1 cellular context compared by ENCODE assay signal in genomic region chr1:154567386-154568164, GRCh38.
TF ChIP-seq lines count a peak whose summit lies in the region.

A gene with protein sequence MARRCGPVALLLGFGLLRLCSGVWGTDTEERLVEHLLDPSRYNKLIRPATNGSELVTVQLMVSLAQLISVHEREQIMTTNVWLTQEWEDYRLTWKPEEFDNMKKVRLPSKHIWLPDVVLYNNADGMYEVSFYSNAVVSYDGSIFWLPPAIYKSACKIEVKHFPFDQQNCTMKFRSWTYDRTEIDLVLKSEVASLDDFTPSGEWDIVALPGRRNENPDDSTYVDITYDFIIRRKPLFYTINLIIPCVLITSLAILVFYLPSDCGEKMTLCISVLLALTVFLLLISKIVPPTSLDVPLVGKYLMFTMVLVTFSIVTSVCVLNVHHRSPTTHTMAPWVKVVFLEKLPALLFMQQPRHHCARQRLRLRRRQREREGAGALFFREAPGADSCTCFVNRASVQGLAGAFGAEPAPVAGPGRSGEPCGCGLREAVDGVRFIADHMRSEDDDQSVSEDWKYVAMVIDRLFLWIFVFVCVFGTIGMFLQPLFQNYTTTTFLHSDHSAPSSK (plus strand): TSS chr1:154567778. CDS start chr1:154568045, 267 bp downstream.

TF ChIP-seq in HepG2, 621 proteins besides CTCF, POLR2A, EP300 and RAD21 (continued from another document and continues in another):
- TF ChIP-seq ZBED4 (CRISPR knock-in tag; IDR thresholded peaks at IDR 0.05; ENCODE audit: borderline replicate concordance): peak; percentile 96
- peak; percentile 47; the same call in 1 of the 2 replicates for TF ChIP-seq BCL6 (CRISPR knock-in tag; IDR thresholded peaks at IDR 0.05)
- no peak for TF ChIP-seq TCF7 (IDR thresholded peaks at IDR 0.05; ENCODE audit: low read depth)
- peak; percentile 89; the same call in 1 of the 2 replicates for TF ChIP-seq MTF2 (CRISPR knock-in tag; IDR thresholded peaks at IDR 0.05; ENCODE audit: borderline replicate concordance)
- peak; percentile 85 for TF ChIP-seq HDAC1 (CRISPR knock-in tag; IDR thresholded peaks at IDR 0.05)
- TF ChIP-seq MIXL1 (CRISPR knock-in tag; IDR thresholded peaks at IDR 0.05): peak; percentile 73; the same call in 1 of the 2 replicates
- no peak for TF ChIP-seq KDM5A (IDR thresholded peaks at IDR 0.05; ENCODE audit: borderline replicate concordance, low read length)
- peak; percentile 99 for TF ChIP-seq BRCA1 (CRISPR knock-in tag; IDR thresholded peaks at IDR 0.05)
- peak; percentile 87; the same call in 1 of the 2 replicates for TF ChIP-seq SMAD3 (CRISPR knock-in tag; IDR thresholded peaks at IDR 0.05)
- no peak for TF ChIP-seq NFRKB (IDR thresholded peaks at IDR 0.05)
- TF ChIP-seq CREB1 (IDR thresholded peaks at IDR 0.05): no peak
- no peak for TF ChIP-seq CREB1 (CRISPR knock-in tag; IDR thresholded peaks at IDR 0.05)
- TF ChIP-seq ZNF205 (CRISPR knock-in tag; IDR thresholded peaks at IDR 0.05): peak; percentile 84; the same call in 1 of the 2 replicates
- TF ChIP-seq ATAD3A (CRISPR knock-in tag; IDR thresholded peaks at IDR 0.05): peak; percentile 77; the same call in 1 of the 2 replicates
- no peak for TF ChIP-seq RBAK (CRISPR knock-in tag; IDR thresholded peaks at IDR 0.05)
- no peak; the same call in 1 of the 2 replicates for TF ChIP-seq ZNF572 (CRISPR knock-in tag; IDR thresholded peaks at IDR 0.05)
- TF ChIP-seq ZBTB3 (CRISPR knock-in tag; IDR thresholded peaks at IDR 0.05; ENCODE audit: borderline replicate concordance, low read depth): no peak; the same call in 1 of the 2 replicates
- no peak for TF ChIP-seq ZNF775 (CRISPR knock-in tag; IDR thresholded peaks at IDR 0.05; ENCODE audit: borderline replicate concordance)
- peak; percentile 64; the same call in 1 of the 2 replicates for TF ChIP-seq ATF2 (CRISPR knock-in tag; IDR thresholded peaks at IDR 0.05)
- no peak for TF ChIP-seq ATF1 (CRISPR knock-in tag; IDR thresholded peaks at IDR 0.05)
- TF ChIP-seq PTBP1 (IDR thresholded peaks at IDR 0.05; ENCODE audit: low read depth, low read length, poor library complexity, severe bottlenecking): no peak
- no peak for TF ChIP-seq MEIS1 (CRISPR knock-in tag; IDR thresholded peaks at IDR 0.05; ENCODE audit: borderline replicate concordance)
- peak; percentile 61 for TF ChIP-seq KAT8 (CRISPR knock-in tag; IDR thresholded peaks at IDR 0.05)
- peak; percentile 85 for TF ChIP-seq ZNF574 (CRISPR knock-in tag; IDR thresholded peaks at IDR 0.05)
- TF ChIP-seq CBFB (CRISPR knock-in tag; IDR thresholded peaks at IDR 0.05): peak; percentile 59; the same call in 1 of the 2 replicates
- TF ChIP-seq ZBTB42 (CRISPR knock-in tag; IDR thresholded peaks at IDR 0.05): peak; percentile 87; the same call in 1 of the 2 replicates
- peak; percentile 80 for TF ChIP-seq ARID5B (CRISPR knock-in tag; IDR thresholded peaks at IDR 0.05)
- peak; percentile 79 for TF ChIP-seq ZNF12 (CRISPR knock-in tag; IDR thresholded peaks at IDR 0.05)
- no peak for TF ChIP-seq ZBTB40 (IDR thresholded peaks at IDR 0.05)
- TF ChIP-seq ZBTB40 (CRISPR knock-in tag; IDR thresholded peaks at IDR 0.05): peak; percentile 84
- TF ChIP-seq, protein P1, sequence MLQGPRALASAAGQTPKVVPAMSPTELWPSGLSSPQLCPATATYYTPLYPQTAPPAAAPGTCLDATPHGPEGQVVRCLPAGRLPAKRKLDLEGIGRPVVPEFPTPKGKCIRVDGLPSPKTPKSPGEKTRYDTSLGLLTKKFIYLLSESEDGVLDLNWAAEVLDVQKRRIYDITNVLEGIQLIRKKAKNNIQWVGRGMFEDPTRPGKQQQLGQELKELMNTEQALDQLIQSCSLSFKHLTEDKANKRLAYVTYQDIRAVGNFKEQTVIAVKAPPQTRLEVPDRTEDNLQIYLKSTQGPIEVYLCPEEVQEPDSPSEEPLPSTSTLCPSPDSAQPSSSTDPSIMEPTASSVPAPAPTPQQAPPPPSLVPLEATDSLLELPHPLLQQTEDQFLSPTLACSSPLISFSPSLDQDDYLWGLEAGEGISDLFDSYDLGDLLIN (CRISPR knock-in tag; IDR thresholded peaks at IDR 0.05; ENCODE audit: borderline replicate concordance): peak; percentile 68; the same call in 1 of the 2 replicates
